In the genomic region with DNA sequence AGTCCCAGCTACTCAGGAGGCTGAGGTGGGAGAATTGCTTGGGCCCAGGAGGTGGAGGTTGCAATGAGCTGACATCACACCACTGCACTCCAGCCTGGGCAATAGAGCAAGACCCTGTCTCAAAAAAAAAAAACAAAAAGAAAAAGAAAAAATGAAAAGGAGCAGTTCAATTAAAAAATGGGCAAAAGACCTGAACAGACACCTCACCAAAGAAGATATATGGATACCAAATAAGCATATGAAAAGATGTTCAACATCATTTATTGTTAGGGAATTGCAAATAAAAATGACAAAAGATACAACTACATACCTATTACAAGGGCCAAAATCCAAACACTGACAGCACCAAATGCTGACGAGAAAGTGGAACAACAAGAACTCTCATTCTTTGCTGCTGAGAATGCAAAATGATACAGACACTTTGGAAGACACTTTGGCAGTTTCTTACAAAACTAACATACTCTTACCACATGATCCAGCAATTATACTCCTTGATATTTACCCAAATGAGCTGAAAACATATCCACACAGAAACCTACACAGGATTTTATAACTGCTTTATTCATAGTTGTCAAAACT, we compare ENCODE assay signal across 1 cellular context.
TF ChIP-seq lines count a peak whose summit lies in the region.

No MANE protein-coding gene starts in this region.

TF ChIP-seq in HepG2, 621 proteins besides CTCF, POLR2A, EP300 and RAD21 (continued from another document):
- TF ChIP-seq ZNF7 (CRISPR knock-in tag; IDR thresholded peaks at IDR 0.05) (peak; percentile 81), IRX3 (CRISPR knock-in tag; IDR thresholded peaks at IDR 0.05; ENCODE audit: borderline replicate concordance, low read depth) (no peak)
TF ChIP-seq in HepG2: peak in this region for 1.
